In genomic region chr13:104143760-104144406, GRCh38 we compare ENCODE assay signal across 17 cellular contexts.
DNase-seq lines count a peak whose midpoint lies in the region; ATAC-seq, FAIRE-seq and TF ChIP-seq lines count a peak whose summit lies in the region.
"Had no signal": no experiment of that assay in that cellular context is flagged by ENCODE, and none has a peak within 500 bp of the region (broad histone marks: within the 10 kb centered on the region; RNA-seq: fewer than 3 reads in every experiment).

No MANE protein-coding gene starts in this region.

- H3K9me3 ChIP-seq in HCT116 (ENCODE audit: control insufficient read depth in 1 of 2, insufficient read depth in 1 of 2, low read depth in 1 of 2, low read length in 2 of 2) (no peaks in the 10 kb centered on the region), neuronal stem cell (replicated peaks in 1 of 2; ENCODE audit: control insufficient read depth in 2 of 2, insufficient read depth in 1 of 2, low read depth in 1 of 2, low read length in 2 of 2) (peaks cover 2 to 5% of the 10 kb centered on the region in 2 donors), psoas muscle (no peaks in the 10 kb centered on the region)
- H3K9me3 ChIP-seq: ascending aorta had no signal

- H3K23ac ChIP-seq in neuronal stem cell (ENCODE audit: low read depth, low read length, poor library complexity), result no peak overlapping the region

- no peak for FAIRE-seq in GM12892 (lab: Jason Lieb, UNC)
- FAIRE-seq: frontal cortex, small intestine had no signal

- H3K18ac ChIP-seq in neuronal stem cell (ENCODE audit: low read length), result no peak overlapping the region

- no peak overlapping the region for H3K9ac ChIP-seq in HCT116 (ENCODE audit: low read length)
- no peak overlapping the region for H3K9ac ChIP-seq in neuronal stem cell (ENCODE audit: low read depth, low read length, poor library complexity)

- peak overlapping the region in 4 of 5 experiments; percentile 11 to 69 (median 28) for H3K27ac Mint-ChIP-seq in brain
- H3K27ac Mint-ChIP-seq: activated T-helper 1 cell treated with anti-CD3 and anti-CD28 coated beads, Interleukin-12 subunit alpha, Interleukin-12 subunit beta, Interleukin-2, Interleukin-4 antibody, amounts not matched to agents 30 ng/mL and 10 ng/mL and 1 ng/mL, durations not matched to agents 14 hours and 24 hours and 36 hours; naive thymus-derived CD8-positive, alpha-beta T cell had no signal

- H3K79me1 ChIP-seq in neuronal stem cell (ENCODE audit: low read depth, low read length), result peaks cover 1% of the 10 kb centered on the region

- peak overlapping the region; percentile 83 for H2AFZ ChIP-seq in HCT116 (ENCODE audit: low read depth, low read length, poor library complexity, severe bottlenecking)
- H2AFZ ChIP-seq in neuronal stem cell (ENCODE audit: low read length), result peak overlapping the region; percentile 65

- no peak for DNase-seq in HCT116 (ENCODE audit: low read depth, low spot score)
- peak; percentile 65 for DNase-seq in NCI-H345 treated with DMSO at 0.1 percent for 48 hours (lab: John Stamatoyannopoulos, UW; ENCODE audit: unreplicated experiment)
- DNase-seq in neuronal stem cell (ENCODE audit: low spot score), result no peak
- DNase-seq in psoas muscle, result no peak
- no peak for DNase-seq in GM12892 (ENCODE audit: insufficient read length)
- no peak for DNase-seq in activated CD8-positive, alpha-beta memory T cell treated with anti-CD3 and anti-CD28 coated beads, Interleukin-2, amount 50 U/mL, for 4 hours
- DNase-seq in GM19238 (ENCODE audit: insufficient read length, low spot score), result no peak
- DNase-seq: activated CD4-positive, alpha-beta T cell treated with anti-CD3 and anti-CD28 coated beads for 4 hours; effector memory CD4-positive, alpha-beta T cell; HCEC 1CT; left cardiac atrium; naive thymus-derived CD8-positive, alpha-beta T cell; small intestine had no signal

- no peaks in the 10 kb centered on the region for H3K79me2 ChIP-seq in HCT116 (ENCODE audit: insufficient read depth, low read length)

- H4K20me1 ChIP-seq in HCT116 (ENCODE audit: insufficient read depth), result no peaks in the 10 kb centered on the region

- H2BK5ac ChIP-seq in neuronal stem cell (ENCODE audit: low read length), result no peak overlapping the region

- H3K4me1 ChIP-seq in HCT116 (ENCODE audit: control insufficient read depth in 1 of 2, insufficient read depth in 2 of 2, low read length in 2 of 2) (peaks cover 11 to 27% of the 10 kb centered on the region in 2 experiments), neuronal stem cell (ENCODE audit: control insufficient read depth in 2 of 2, insufficient read depth in 1 of 2, low read depth in 1 of 2, low read length in 2 of 2) (peaks cover 2 to 8% of the 10 kb centered on the region in 2 donors), psoas muscle (no peaks in the 10 kb centered on the region)
- H3K4me1 ChIP-seq: ascending aorta had no signal

- H4K8ac ChIP-seq in neuronal stem cell (ENCODE audit: low read depth, low read length), result no peak overlapping the region

- WGBS in neuronal stem cell (ENCODE audit: extremely low coverage in 2 of 2, insufficient read length in 2 of 2, insufficient replicate concordance in 1 of 2), 2 donors, result no CpG with 5 or more reads among the region's 9 CpGs
- WGBS in psoas muscle, 3 donors, result 38 to 48% (median 46%) methylated on average over 9 of the region's 9 CpGs

- no peak overlapping the region for H3K4ac ChIP-seq in neuronal stem cell (ENCODE audit: low read length)

- no peak overlapping the region for H2AK5ac ChIP-seq in neuronal stem cell (ENCODE audit: low read depth, low read length)

- H2BK12ac ChIP-seq in neuronal stem cell (ENCODE audit: low read length), result no peak overlapping the region

- intact Hi-C loops in HCT116 (cut with micrococcal nuclease) (no loop called here), psoas muscle (cut with DNase I) (no loop called here)

- H3K27ac ChIP-seq in HCT116 (ENCODE audit: low read depth, low read length) (no peak overlapping the region), neuronal stem cell (replicated peaks; ENCODE audit: low read length) (no peak overlapping the region), psoas muscle (no peak overlapping the region)
- H3K27ac ChIP-seq: ascending aorta had no signal

- no peaks in the 10 kb centered on the region for H3K27me3 ChIP-seq in HCT116 (ENCODE audit: insufficient read depth, low read length)
- H3K27me3 ChIP-seq in neuronal stem cell (ENCODE audit: control insufficient read depth in 3 of 3, insufficient read depth in 3 of 3, low read depth in 1 of 3, low read length in 3 of 3), result no peaks in the 10 kb centered on the region
- no peaks in the 10 kb centered on the region for H3K27me3 ChIP-seq in psoas muscle (ENCODE audit: insufficient read depth in 3 of 3, low read length in 2 of 3)
- H3K27me3 ChIP-seq: ascending aorta had no signal

- CTCF ChIA-PET in HCT116 (lab: Charles Lee), result no interaction called here

- H4K91ac ChIP-seq in neuronal stem cell (ENCODE audit: low read depth, low read length, poor library complexity), result no peak overlapping the region

- H3K4me3 ChIP-seq in HCT116 (replicated peaks in 1 of 2; ENCODE audit: low read depth in 1 of 2, low read length in 2 of 2) (no peak overlapping the region), neuronal stem cell (ENCODE audit: low read length in 2 of 2) (peak overlapping the region in 1 of 2 donors; percentile 26), psoas muscle (no peak overlapping the region)
- H3K4me3 ChIP-seq: ascending aorta had no signal

- POLR2A ChIA-PET in HCT116 (lab: Charles Lee), result no interaction called here

- no peak for TF ChIP-seq RAD21 in HCT116 (IDR thresholded peaks at IDR 0.05; ENCODE audit: low read depth)

- no peak for TF ChIP-seq CTCF in HCT116 (IDR thresholded peaks at IDR 0.05 in 2 of 3, conservative IDR thresholded peaks at IDR 0.05 in 1 of 3; ENCODE audit: borderline replicate concordance in 1 of 3, insufficient read depth in 1 of 3, low read depth in 2 of 3, low read length in 2 of 3)
- no peak for TF ChIP-seq CTCF in brain (conservative IDR thresholded peaks at IDR 0.05)
- TF ChIP-seq CTCF in psoas muscle (IDR thresholded peaks at IDR 0.05), result no peak

- H3K14ac ChIP-seq in neuronal stem cell (ENCODE audit: low read length), result no peak overlapping the region

- H3K36me3 Mint-ChIP-seq in brain, result no peaks in the 10 kb centered on the region
- H3K36me3 Mint-ChIP-seq: naive thymus-derived CD8-positive, alpha-beta T cell had no signal

- H3K4me2 ChIP-seq in HCT116 (ENCODE audit: low read length) (peak overlapping the region; percentile 27), neuronal stem cell (ENCODE audit: insufficient read depth, low read length, poor library complexity, severe bottlenecking) (no peak overlapping the region)

- H3K36me3 ChIP-seq in HCT116 (ENCODE audit: control insufficient read depth in 1 of 2, insufficient read depth in 2 of 2, low read length in 2 of 2), result no peaks in the 10 kb centered on the region
- no peaks in the 10 kb centered on the region for H3K36me3 ChIP-seq in neuronal stem cell (replicated peaks in 1 of 2; ENCODE audit: control insufficient read depth in 2 of 2, insufficient read depth in 2 of 2, low read length in 2 of 2)
- no peaks in the 10 kb centered on the region for H3K36me3 ChIP-seq in psoas muscle (ENCODE audit: insufficient read depth in 1 of 2, low read depth in 1 of 2)
- H3K36me3 ChIP-seq: ascending aorta had no signal

- no peak for TF ChIP-seq POLR2A in HCT116 (IDR thresholded peaks at IDR 0.05; ENCODE audit: borderline replicate concordance, extremely low read depth, insufficient read depth, insufficient read length)
- no peak for TF ChIP-seq POLR2A in GM12892 (IDR thresholded peaks at IDR 0.05; ENCODE audit: low read depth, low read length)

- H3K9me3 Mint-ChIP-seq in brain, result peaks cover 0 to 6% (median 4%) of the 10 kb centered on the region in 5 experiments
- H3K9me3 Mint-ChIP-seq: activated T-helper 1 cell treated with anti-CD3 and anti-CD28 coated beads, Interleukin-12 subunit alpha, Interleukin-12 subunit beta, Interleukin-2, Interleukin-4 antibody, amounts not matched to agents 30 ng/mL and 10 ng/mL and 1 ng/mL, durations not matched to agents 14 hours and 24 hours and 36 hours had no signal

- RAD21 ChIA-PET in HCT116 (lab: Charles Lee; ENCODE audit: low non-redundant PET in 1 of 2, low total read pairs in 2 of 2, uncharacterized antibody in 2 of 2, unreplicated experiment in 2 of 2), result no interaction called here

- no peaks in the 10 kb centered on the region for H3K9me2 ChIP-seq in HCT116 (ENCODE audit: insufficient read depth)

- H3K27me3 Mint-ChIP-seq in brain, result no peaks in the 10 kb centered on the region
- H3K27me3 Mint-ChIP-seq: naive thymus-derived CD8-positive, alpha-beta T cell had no signal

- ATAC-seq in HCT116 (peak; percentile 46; the same call in 1 of the 2 replicates), psoas muscle (no peak)
- ATAC-seq: left cardiac atrium; naive thymus-derived CD8-positive, alpha-beta T cell had no signal

- H2BK120ac ChIP-seq in neuronal stem cell (ENCODE audit: low read depth, low read length), result no peak overlapping the region

- no peak overlapping the region for H2BK15ac ChIP-seq in neuronal stem cell (ENCODE audit: low read length)

- H3K4me3 Mint-ChIP-seq in brain, result peak overlapping the region in 4 of 5 experiments; percentile 6 to 56 (median 28)
- H3K4me3 Mint-ChIP-seq: activated T-helper 1 cell treated with anti-CD3 and anti-CD28 coated beads, Interleukin-12 subunit alpha, Interleukin-12 subunit beta, Interleukin-2, Interleukin-4 antibody, amounts not matched to agents 30 ng/mL and 10 ng/mL and 1 ng/mL, durations not matched to agents 14 hours and 24 hours and 36 hours; naive thymus-derived CD8-positive, alpha-beta T cell had no signal

- BruUV-seq in HCT116 (replicated peaks; lab: Mats Ljungman, UMichigan), result no TSS peak

- H3K4me1 Mint-ChIP-seq in brain, result peaks cover 23% of the 10 kb centered on the region
- H3K4me1 Mint-ChIP-seq: naive thymus-derived CD8-positive, alpha-beta T cell had no signal

TF ChIP-seq in HCT116, 20 proteins besides CTCF, POLR2A, EP300 and RAD21 (continues in another document):
- TF ChIP-seq CEBPB (IDR thresholded peaks at IDR 0.05; ENCODE audit: low read depth) (no peak), MAX (IDR thresholded peaks at IDR 0.05) (no peak), POLR2AphosphoS5 (IDR thresholded peaks at IDR 0.05; ENCODE audit: low read depth, low read length) (no peak), FOSL1 (IDR thresholded peaks at IDR 0.05; ENCODE audit: low read depth) (no peak), ZNF274 (IDR thresholded peaks at IDR 0.05; ENCODE audit: low read depth, low read length) (no peak)
